ENCODE assay signal across 8 cellular contexts in genomic region chr12:64678835-64679234, GRCh38.
A peak's percentile ranks its signal among the peaks of the same experiment; 100 is the strongest.
DNase-seq lines count a peak whose midpoint lies in the region; ATAC-seq and TF ChIP-seq lines count a peak whose summit lies in the region.

No MANE protein-coding gene starts in this region.

- DNase-seq in activated T-cell treated with anti-CD3 and anti-CD28 coated beads, Interleukin-2, amount 50 U/mL, for 24 hours, result peak; percentile 30
- no peak for DNase-seq in activated T-cell treated with anti-CD3 and anti-CD28 coated beads, Interleukin-2, amount 50 U/mL, for 1 hour
- peak; percentile 29 for DNase-seq in activated CD4-positive, alpha-beta T cell treated with anti-CD3 and anti-CD28 coated beads, Interleukin-2, amount 50 U/mL, for 1 hour
- DNase-seq in right cardiac atrium (no peak), tibial artery (no peak), pons (ENCODE audit: low spot score) (no peak), SK-N-DZ (ENCODE audit: low spot score) (no peak)
- no peak for DNase-seq in activated CD4-positive, CD25-positive, alpha-beta regulatory T cell treated with anti-CD3 and anti-CD28 coated beads, Interleukin-2, amount 50 U/mL, for 72 hours

- H3K27me3 Mint-ChIP-seq in activated T-cell treated with anti-CD3 and anti-CD28 coated beads, Interleukin-2, amount 50 U/mL, for 24 hours, result no peaks in the 10 kb centered on the region

- TF ChIP-seq CTCF in tibial artery (IDR thresholded peaks at IDR 0.05), result no peak

- H3K9me3 Mint-ChIP-seq in activated T-cell treated with anti-CD3 and anti-CD28 coated beads, Interleukin-2, amount 50 U/mL, for 24 hours, result no peaks in the 10 kb centered on the region

- H3K36me3 ChIP-seq in tibial artery, result no peaks in the 10 kb centered on the region

- H3K4me1 Mint-ChIP-seq in activated T-cell treated with anti-CD3 and anti-CD28 coated beads, Interleukin-2, amount 50 U/mL, for 24 hours (ENCODE audit: low read depth), result peaks cover 95% of the 10 kb centered on the region

- peak overlapping the region; percentile 95 for H3K27ac Mint-ChIP-seq in activated T-cell treated with anti-CD3 and anti-CD28 coated beads, Interleukin-2, amount 50 U/mL, for 24 hours

- 83% methylated on average over 5 of the region's 5 CpGs for WGBS in right cardiac atrium

- no peak overlapping the region for H3K4me3 Mint-ChIP-seq in activated T-cell treated with anti-CD3 and anti-CD28 coated beads, Interleukin-2, amount 50 U/mL, for 24 hours

- peak overlapping the region; percentile 68 for H3K27ac ChIP-seq in right cardiac atrium (ENCODE audit: low read length)
- peak overlapping the region; percentile 84 to 88 for H3K27ac ChIP-seq in tibial artery

- ATAC-seq in right cardiac atrium, result no peak

- no peaks in the 10 kb centered on the region for H3K9me3 ChIP-seq in right cardiac atrium (ENCODE audit: control insufficient read depth, low read length)
- no peaks in the 10 kb centered on the region for H3K9me3 ChIP-seq in tibial artery

- H3K4me1 ChIP-seq in right cardiac atrium (ENCODE audit: control insufficient read depth, insufficient read depth, low read length) (peaks cover 14% of the 10 kb centered on the region), tibial artery (peaks cover 0 to 99% (median 72%) of the 10 kb centered on the region in 4 donors)

- peaks cover 8% of the 10 kb centered on the region for H3K36me3 Mint-ChIP-seq in activated T-cell treated with anti-CD3 and anti-CD28 coated beads, Interleukin-2, amount 50 U/mL, for 24 hours (ENCODE audit: low read depth)

- H3K27me3 ChIP-seq in right cardiac atrium (ENCODE audit: control insufficient read depth, insufficient read depth) (no peaks in the 10 kb centered on the region), tibial artery (no peaks in the 10 kb centered on the region)

- H3K4me3 ChIP-seq in right cardiac atrium (ENCODE audit: low read length) (no peak overlapping the region), tibial artery (no peak overlapping the region)

- intact Hi-C loops in right cardiac atrium (cut with DNase I), result loop anchor here in 1 of 4 donors (10.0 kb wide), 1 partner anchor 64 kb away; the partner anchor contains the start of gene RASSF3
- intact Hi-C loops in tibial artery (cut with DNase I; ENCODE audit: low total_unique reads), result loop anchor here (5.0 kb wide), 1 partner anchor 47 kb away; no protein-coding TSS in a partner anchor

Comparison
In these comparisons a context has a peak if more than half of its experiments do, and no peak if none do; other contexts are left out.
1. DNase-seq: peak in activated T-cell treated with anti-CD3 and anti-CD28 coated beads, Interleukin-2, amount 50 U/mL, for 24 hours (single experiment) and activated CD4-positive, alpha-beta T cell treated with anti-CD3 and anti-CD28 coated beads, Interleukin-2, amount 50 U/mL, for 1 hour (single experiment); none in activated T-cell treated with anti-CD3 and anti-CD28 coated beads, Interleukin-2, amount 50 U/mL, for 1 hour (single experiment), right cardiac atrium (0 of 3), tibial artery (0 of 2), activated CD4-positive, CD25-positive, alpha-beta regulatory T cell treated with anti-CD3 and anti-CD28 coated beads, Interleukin-2, amount 50 U/mL, for 72 hours (single experiment), pons (single experiment) and SK-N-DZ (single experiment).